8 cellular contexts compared by ENCODE assay signal in genomic region chr5:112957970-112958773, GRCh38. TPM values are rescaled to one million over a fixed set of nuclear protein-coding genes. Genes with fewer than 3 reads are reported as not detected.
DNase-seq lines count a peak whose midpoint lies in the region; ATAC-seq and TF ChIP-seq lines count a peak whose summit lies in the region.

No MANE protein-coding gene starts in this region.

- ATAC-seq in HG02623 (IDR thresholded peaks at IDR 0.05; ENCODE audit: unreplicated experiment) (peak; percentile 94), mucosa of descending colon (peak; percentile 80)

- H3K9me3 ChIP-seq in mucosa of descending colon = no peaks in the 10 kb centered on the region

- in situ Hi-C loops in T47D (cut with HindIII; ENCODE audit: low pct_unique_long_range_greater_than_20kb, low sequenced_read_pairs) = no loop called here

- H3K4me3 ChIP-seq in mucosa of descending colon = no peak overlapping the region

- no peak for TF ChIP-seq CTCF in mucosa of descending colon (IDR thresholded peaks at IDR 0.05)

- DNase-seq in stimulated activated CD4-positive, alpha-beta T cell treated with anti-CD3 and anti-CD28 coated beads, Interleukin-2, amount 100 ng/mL, for 4 hours (ENCODE audit: low read depth) = peak; percentile 6
- DNase-seq in stimulated activated CD4-positive, alpha-beta T cell treated with anti-CD3 and anti-CD28 coated beads, Interleukin-1b, Interleukin-23, amount 100 ng/mL, for 48 hours = no peak
- DNase-seq in NCI-H2171 treated with DMSO at 0.1 percent for 48 hours (lab: John Stamatoyannopoulos, UW) (peak; percentile 72), T47D (ENCODE audit: low read depth in 1 of 2, low spot score in 1 of 2) (peak; percentile 60 to 96), mucosa of descending colon (peak; percentile 26 to 67 (median 35)), NCI-H748 treated with DMSO at 0.1 percent for 48 hours (lab: John Stamatoyannopoulos, UW) (no peak), NCI-H345 treated with DMSO at 0.1 percent for 48 hours (lab: John Stamatoyannopoulos, UW; ENCODE audit: unreplicated experiment) (no peak)

- no peaks in the 10 kb centered on the region for H3K36me3 ChIP-seq in mucosa of descending colon (ENCODE audit: low read depth)

- H3K4me1 ChIP-seq in mucosa of descending colon (ENCODE audit: low read depth) = peaks cover 2% of the 10 kb centered on the region

- intact Hi-C loops in mucosa of descending colon (cut with DNase I, micrococcal nuclease) = no loop called here

RNA-seq across cellular contexts. Expression of gene DCP2, which starts 18.4 kb away (rescaled TPM):
- 10 to 100 TPM; 29.3 to 36.4 (median 35.4) TPM for total RNA-seq in mucosa of descending colon

RNA-seq across cellular contexts. Expression of gene REEP5, which starts 36.1 kb away (rescaled TPM):
- total RNA-seq in mucosa of descending colon = 10 to 100 TPM; 58.6 to 83.8 (median 75.7) TPM

Comparison
In these comparisons a context has a peak if more than half of its experiments do, and no peak if none do; other contexts are left out.
1. DNase-seq: peak in stimulated activated CD4-positive, alpha-beta T cell treated with anti-CD3 and anti-CD28 coated beads, Interleukin-2, amount 100 ng/mL, for 4 hours (single experiment), NCI-H2171 treated with DMSO at 0.1 percent for 48 hours (single experiment), T47D (2 of 2) and mucosa of descending colon (3 of 3); none in stimulated activated CD4-positive, alpha-beta T cell treated with anti-CD3 and anti-CD28 coated beads, Interleukin-1b, Interleukin-23, amount 100 ng/mL, for 48 hours (single experiment), NCI-H748 treated with DMSO at 0.1 percent for 48 hours (single experiment) and NCI-H345 treated with DMSO at 0.1 percent for 48 hours (single experiment).